In genomic region chr7:114085592-114086490, GRCh38 we compare ENCODE assay signal across 1 cellular context.
TF ChIP-seq lines count a peak whose summit lies in the region.

No MANE protein-coding gene starts in this region.

TF ChIP-seq in HEK293, 187 proteins besides CTCF, POLR2A, EP300 and RAD21 (continued from another document and continues in another):
- TF ChIP-seq ZNF148 (tag by site-specific recombination; IDR thresholded peaks at IDR 0.05; ENCODE audit: borderline replicate concordance): peak; percentile 81
- peak; percentile 86 for TF ChIP-seq ZFP37 (tag by site-specific recombination; IDR thresholded peaks at IDR 0.05)
- no peak for TF ChIP-seq ZBTB6 (tag by site-specific recombination; IDR thresholded peaks at IDR 0.05)
- TF ChIP-seq ZNF626 (tag by site-specific recombination; IDR thresholded peaks at IDR 0.05): no peak
- peak; percentile 81 for TF ChIP-seq ZBTB7A (tag by site-specific recombination; IDR thresholded peaks at IDR 0.05; ENCODE audit: low read depth)
- peak; percentile 60 for TF ChIP-seq PRDM4 (tag by site-specific recombination; IDR thresholded peaks at IDR 0.05)
- TF ChIP-seq ZSCAN16 (tag by site-specific recombination; IDR thresholded peaks at IDR 0.05): peak; percentile 29; the same call in 1 of the 2 replicates
- peak; percentile 77 for TF ChIP-seq ZBTB8A (tag by site-specific recombination; IDR thresholded peaks at IDR 0.05)
- TF ChIP-seq SP2 (tag by site-specific recombination; IDR thresholded peaks at IDR 0.05): 0 out of 2 replicates have a peak, but pooled peaks have one; percentile 25
- peak; percentile 67 for TF ChIP-seq ZNF76 (tag by site-specific recombination; IDR thresholded peaks at IDR 0.05; ENCODE audit: borderline replicate concordance, low read depth)
- TF ChIP-seq ZNF747 (tag by site-specific recombination; IDR thresholded peaks at IDR 0.05): no peak
- peak; percentile 95 for TF ChIP-seq ZEB2 (tag by site-specific recombination; IDR thresholded peaks at IDR 0.05)
- TF ChIP-seq ZNF670 (tag by site-specific recombination; IDR thresholded peaks at IDR 0.05; ENCODE audit: low read depth): no peak
- no peak for TF ChIP-seq AEBP2 (tag by site-specific recombination; IDR thresholded peaks at IDR 0.05; ENCODE audit: borderline replicate concordance)
- no peak for TF ChIP-seq ZNF513 (tag by site-specific recombination; IDR thresholded peaks at IDR 0.05)
- no peak for TF ChIP-seq ZNF202 (tag by site-specific recombination; IDR thresholded peaks at IDR 0.05; ENCODE audit: borderline replicate concordance)
- peak; percentile 66 for TF ChIP-seq ATF2 (tag by site-specific recombination; IDR thresholded peaks at IDR 0.05; ENCODE audit: low read depth)
- no peak for TF ChIP-seq ZNF510 (tag by site-specific recombination; IDR thresholded peaks at IDR 0.05; ENCODE audit: insufficient replicate concordance)
- no peak for TF ChIP-seq ZNF514 (tag by site-specific recombination; IDR thresholded peaks at IDR 0.05)
- TF ChIP-seq ZNF23 (tag by site-specific recombination; IDR thresholded peaks at IDR 0.05; ENCODE audit: borderline replicate concordance): no peak
- TF ChIP-seq ZNF704 (tag by site-specific recombination; IDR thresholded peaks at IDR 0.05): no peak
- TF ChIP-seq PRDM10 (tag by site-specific recombination; IDR thresholded peaks at IDR 0.05): peak; percentile 76
- no peak for TF ChIP-seq MEIS1 (CRISPR knock-in tag; IDR thresholded peaks at IDR 0.05; ENCODE audit: borderline replicate concordance)
- peak; percentile 22; the same call in 1 of the 2 replicates for TF ChIP-seq ZNF596 (tag by site-specific recombination; IDR thresholded peaks at IDR 0.05)
- TF ChIP-seq ZNF707 (tag by site-specific recombination; IDR thresholded peaks at IDR 0.05): no peak
- peak; percentile 53 for TF ChIP-seq ZNF24 (tag by site-specific recombination; IDR thresholded peaks at IDR 0.05)
- TF ChIP-seq ZNF701 (tag by site-specific recombination; IDR thresholded peaks at IDR 0.05): no peak
- peak; percentile 88 for TF ChIP-seq ZSCAN5A (tag by site-specific recombination; IDR thresholded peaks at IDR 0.05)
- peak; percentile 88; the same call in 1 of the 2 replicates for TF ChIP-seq BCL11A (tag by site-specific recombination; IDR thresholded peaks at IDR 0.05; ENCODE audit: low read depth)
- TF ChIP-seq ZNF398 (tag by site-specific recombination; IDR thresholded peaks at IDR 0.05): peak; percentile 97
- peak; percentile 86 for TF ChIP-seq ZNF366 (tag by site-specific recombination; conservative IDR thresholded peaks at IDR 0.05)
- peak; percentile 85 for TF ChIP-seq ZFP69B (tag by site-specific recombination; IDR thresholded peaks at IDR 0.05)
- peak; percentile 93 for TF ChIP-seq ZSCAN18 (tag by site-specific recombination; IDR thresholded peaks at IDR 0.05)
- TF ChIP-seq KLF10 (tag by site-specific recombination; IDR thresholded peaks at IDR 0.05): peak; percentile 50
- TF ChIP-seq ZNF350 (tag by site-specific recombination; IDR thresholded peaks at IDR 0.05): no peak
